Comparison of ENCODE assay signal across 29 cellular contexts in genomic region chr16:25084797-25085196, GRCh38.
"Had no signal": no experiment of that assay in that cellular context is flagged by ENCODE, and none has a peak within 500 bp of the region (broad histone marks: within the 10 kb centered on the region; RNA-seq: fewer than 3 reads in every experiment).

No MANE protein-coding gene starts in this region.

- H3K27me3 ChIP-seq: stomach, suprapubic skin, testis, thyroid gland, tibial artery, tibial nerve, transverse colon, upper lobe of left lung, upper lobe of right lung, uterus, vagina had no signal

- H3K27me3 Mint-ChIP-seq: stimulated activated memory B cell treated with anti-CD40 and anti-IgM and Interleukin-4, amounts not matched to agents 10 μg/mL and 1 μg/mL and 100 μg/mL, for 72 hours; stimulated activated naive B cell treated with anti-CD40 and anti-IgM and Interleukin-4, amounts not matched to agents 10 μg/mL and 1 μg/mL and 100 μg/mL, for 72 hours; stimulated activated naive CD8-positive, alpha-beta T cell treated with anti-CD3 and anti-CD28 coated beads, Interleukin-15, amount 100 ng/mL, for 72 hours; stimulated activated naive CD8-positive, alpha-beta T cell treated with anti-CD3 and anti-CD28 coated beads, Interleukin-15, Interleukin-2, amounts not matched to agents 100 ng/mL and 50 ng/mL, for 24 hours; type B pancreatic cell had no signal

- DNase-seq: stimulated activated CD4-positive, alpha-beta T cell treated with anti-CD3 and anti-CD28 coated beads, Interleukin-2, amount 100 ng/mL, for 48 hours; stimulated activated CD4-positive, alpha-beta T cell treated with anti-CD3 and anti-CD28 coated beads, Interleukin-4, amount 100 ng/mL, for 1 hour; stimulated activated CD4-positive, alpha-beta T cell treated with anti-CD3 and anti-CD28 coated beads, Interleukin-4, amount 100 ng/mL, for 24 hours; stimulated activated CD4-positive, alpha-beta T cell treated with anti-CD3 and anti-CD28 coated beads, Interleukin-4, amount 100 ng/mL, for 4 hours; stimulated activated CD8-positive, alpha-beta memory T cell treated with anti-CD3 and anti-CD28 coated beads, Interleukin-4, amount 100 ng/mL, for 48 hours; stimulated activated naive B cell treated with anti-CD40 and anti-IgM and Interleukin-4, amounts not matched to agents 10 μg/mL and 1 μg/mL and 100 μg/mL, for 72 hours; stimulated activated naive CD4-positive, alpha-beta T cell; stimulated activated naive CD4-positive, alpha-beta T cell treated with Interleukin-2 at 50 U/mL for 16 hours; stimulated activated naive CD8-positive, alpha-beta T cell treated with anti-CD3 and anti-CD28 coated beads, Interleukin-15, amount 100 ng/mL, for 72 hours; stimulated activated naive CD8-positive, alpha-beta T cell treated with anti-CD3 and anti-CD28 coated beads, Interleukin-15, Interleukin-2, amounts not matched to agents 100 U/mL and 50 U/mL, for 24 hours; stomach; substantia nigra; testis; thyroid gland; tibial artery; transverse colon; trophoblast cell; upper lobe of left lung; upper lobe of right lung; uterus had no signal

- H3K9me3 ChIP-seq: stomach, suprapubic skin, testis, thoracic aorta, thyroid gland, tibial artery, tibial nerve, transverse colon, upper lobe of left lung, upper lobe of right lung, uterus, vagina had no signal

- H3K36me3 ChIP-seq: stomach, suprapubic skin, thoracic aorta, thyroid gland, tibial artery, transverse colon, upper lobe of left lung, upper lobe of right lung, uterus, vagina had no signal

- H3K4me1 Mint-ChIP-seq: stimulated activated effector memory CD8-positive, alpha-beta T cell treated with anti-CD3 and anti-CD28 coated beads, Interleukin-12 subunit alpha, Interleukin-12 subunit beta, amount 100 ng/mL, for 72 hours; stimulated activated memory B cell treated with anti-CD40 and anti-IgM and Interleukin-4, amounts not matched to agents 10 μg/mL and 1 μg/mL and 100 μg/mL, for 72 hours; stimulated activated naive CD8-positive, alpha-beta T cell treated with anti-CD3 and anti-CD28 coated beads, Interleukin-15, amount 100 ng/mL, for 72 hours had no signal

- H3K4me1 ChIP-seq: stomach, suprapubic skin, thyroid gland, tibial artery, tibial nerve, upper lobe of left lung, upper lobe of right lung, uterus, vagina had no signal

- H3K36me3 Mint-ChIP-seq: stimulated activated effector memory CD8-positive, alpha-beta T cell treated with anti-CD3 and anti-CD28 coated beads, Interleukin-12 subunit alpha, Interleukin-12 subunit beta, amount 100 ng/mL, for 72 hours; stimulated activated memory B cell treated with anti-CD40 and anti-IgM and Interleukin-4, amounts not matched to agents 10 μg/mL and 1 μg/mL and 100 μg/mL, for 72 hours; stimulated activated naive B cell treated with anti-CD40 and anti-IgM and Interleukin-4, amounts not matched to agents 10 μg/mL and 1 μg/mL and 100 μg/mL, for 72 hours; type B pancreatic cell had no signal

- H3K9me3 Mint-ChIP-seq: stimulated activated effector memory CD8-positive, alpha-beta T cell treated with anti-CD3 and anti-CD28 coated beads, Interleukin-12 subunit alpha, Interleukin-12 subunit beta, amount 100 ng/mL, for 72 hours; stimulated activated memory B cell treated with anti-CD40 and anti-IgM and Interleukin-4, amounts not matched to agents 10 μg/mL and 1 μg/mL and 100 μg/mL, for 72 hours; stimulated activated naive B cell treated with anti-CD40 and anti-IgM and Interleukin-4, amounts not matched to agents 10 μg/mL and 1 μg/mL and 100 μg/mL, for 72 hours; stimulated activated naive CD8-positive, alpha-beta T cell treated with anti-CD3 and anti-CD28 coated beads, Interleukin-15, amount 100 ng/mL, for 72 hours; stimulated activated naive CD8-positive, alpha-beta T cell treated with anti-CD3 and anti-CD28 coated beads, Interleukin-15, Interleukin-2, amounts not matched to agents 100 ng/mL and 50 ng/mL, for 24 hours; type B pancreatic cell had no signal

- H3K4me3 ChIP-seq: stomach, suprapubic skin, testis, thoracic aorta, thyroid gland, tibial artery, tibial nerve, transverse colon, upper lobe of left lung, upper lobe of right lung, uterus, vagina had no signal

- H3K27ac ChIP-seq: stomach, suprapubic skin, testis, thoracic aorta, thyroid gland, tibial artery, tibial nerve, transverse colon, upper lobe of left lung, upper lobe of right lung, uterus, vagina had no signal

- FAIRE-seq: urothelium cell line had no signal

- H3K27ac Mint-ChIP-seq: stimulated activated effector memory CD8-positive, alpha-beta T cell treated with anti-CD3 and anti-CD28 coated beads, Interleukin-12 subunit alpha, Interleukin-12 subunit beta, amount 100 ng/mL, for 72 hours; stimulated activated memory B cell treated with anti-CD40 and anti-IgM and Interleukin-4, amounts not matched to agents 10 μg/mL and 1 μg/mL and 100 μg/mL, for 72 hours; stimulated activated naive B cell treated with anti-CD40 and anti-IgM and Interleukin-4, amounts not matched to agents 10 μg/mL and 1 μg/mL and 100 μg/mL, for 72 hours; stimulated activated naive CD8-positive, alpha-beta T cell treated with anti-CD3 and anti-CD28 coated beads, Interleukin-15, amount 100 ng/mL, for 72 hours; stimulated activated naive CD8-positive, alpha-beta T cell treated with anti-CD3 and anti-CD28 coated beads, Interleukin-15, Interleukin-2, amounts not matched to agents 100 ng/mL and 50 ng/mL, for 24 hours; type B pancreatic cell had no signal

- ATAC-seq: stimulated activated effector memory CD8-positive, alpha-beta T cell treated with anti-CD3 and anti-CD28 coated beads, Interleukin-12 subunit alpha, Interleukin-12 subunit beta, amount 100 ng/mL, for 72 hours; stimulated activated memory B cell treated with anti-CD40 and anti-IgM and Interleukin-4, amounts not matched to agents 10 μg/mL and 1 μg/mL and 100 μg/mL, for 72 hours; stimulated activated naive B cell treated with anti-CD40 and anti-IgM and Interleukin-4, amounts not matched to agents 10 μg/mL and 1 μg/mL and 100 μg/mL, for 72 hours; stimulated activated naive CD8-positive, alpha-beta T cell treated with anti-CD3 and anti-CD28 coated beads, Interleukin-15, amount 100 ng/mL, for 72 hours; stimulated activated naive CD8-positive, alpha-beta T cell treated with anti-CD3 and anti-CD28 coated beads, Interleukin-15, Interleukin-2, amounts not matched to agents 100 U/mL and 50 U/mL, for 24 hours; upper lobe of right lung had no signal

- H3K4me3 Mint-ChIP-seq: stimulated activated effector memory CD8-positive, alpha-beta T cell treated with anti-CD3 and anti-CD28 coated beads, Interleukin-12 subunit alpha, Interleukin-12 subunit beta, amount 100 ng/mL, for 72 hours; stimulated activated memory B cell treated with anti-CD40 and anti-IgM and Interleukin-4, amounts not matched to agents 10 μg/mL and 1 μg/mL and 100 μg/mL, for 72 hours; stimulated activated naive B cell treated with anti-CD40 and anti-IgM and Interleukin-4, amounts not matched to agents 10 μg/mL and 1 μg/mL and 100 μg/mL, for 72 hours; stimulated activated naive CD8-positive, alpha-beta T cell treated with anti-CD3 and anti-CD28 coated beads, Interleukin-15, amount 100 ng/mL, for 72 hours; stimulated activated naive CD8-positive, alpha-beta T cell treated with anti-CD3 and anti-CD28 coated beads, Interleukin-15, Interleukin-2, amounts not matched to agents 100 ng/mL and 50 ng/mL, for 24 hours; type B pancreatic cell had no signal
